ENCODE assay signal across 8 cellular contexts in the genomic region with DNA sequence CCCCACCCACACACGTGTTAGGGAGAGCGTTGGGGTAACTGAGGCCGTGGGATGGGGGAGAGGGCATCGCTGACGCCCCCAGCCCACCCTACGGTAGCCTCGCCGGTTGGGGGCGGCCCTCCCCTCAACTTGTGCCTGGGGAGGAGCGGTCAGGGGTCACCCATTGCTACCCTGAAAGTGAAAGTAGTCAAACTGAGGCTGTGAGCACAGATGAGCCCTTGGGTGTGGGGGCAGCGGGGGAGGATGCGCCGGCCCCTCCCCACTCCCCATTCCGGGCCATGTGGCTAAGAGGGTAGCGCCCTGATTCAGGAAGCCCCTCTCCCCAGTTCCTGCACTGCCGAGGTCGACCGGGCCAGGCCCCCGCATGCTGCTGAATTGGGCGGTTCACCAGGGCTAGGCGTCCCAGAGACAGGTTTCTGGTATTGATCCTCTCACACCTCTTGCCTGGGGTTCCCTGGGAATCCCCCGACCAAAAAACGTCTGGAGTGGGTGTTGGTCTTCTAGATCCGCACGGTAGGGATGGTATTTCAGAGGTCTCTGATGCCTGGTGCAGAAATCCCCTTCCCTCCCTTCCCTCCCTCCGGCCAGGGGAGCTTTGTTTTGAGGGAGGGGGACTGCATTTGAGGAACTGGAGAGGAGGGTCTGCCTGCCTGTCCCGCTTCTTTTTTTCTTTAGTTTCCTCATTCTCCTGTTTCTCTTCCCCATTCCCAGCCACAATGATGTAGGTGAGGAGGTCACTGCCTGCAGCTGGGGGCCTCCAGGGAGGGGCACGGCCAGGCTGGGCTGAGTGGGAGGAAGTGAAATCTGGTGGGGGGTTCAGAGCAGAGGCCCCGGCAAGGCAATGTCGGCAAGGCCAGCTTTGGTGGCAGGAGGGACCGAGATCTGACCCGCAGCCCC. TPM values are rescaled to one million over a fixed set of nuclear protein-coding genes. Genes with fewer than 3 reads are reported as not detected.
A peak's percentile ranks its signal among the peaks of the same experiment; 100 is the strongest.
DNase-seq lines count a peak whose midpoint lies in the region; ATAC-seq and TF ChIP-seq lines count a peak whose summit lies in the region.

No MANE protein-coding gene starts in this region.

- peak overlapping the region; percentile 84 for H3K4me3 Mint-ChIP-seq in stimulated activated memory B cell treated with anti-CD40 and anti-IgM and Interleukin-4, amounts not matched to agents 10 μg/mL and 1 μg/mL and 100 μg/mL, for 72 hours

- H3K4me1 ChIP-seq in right lobe of liver = peaks cover 0 to 60% (median 12%) of the 10 kb centered on the region in 4 donors

- H3K27ac Mint-ChIP-seq in stimulated activated memory B cell treated with anti-CD40 and anti-IgM and Interleukin-4, amounts not matched to agents 10 μg/mL and 1 μg/mL and 100 μg/mL, for 72 hours = peak overlapping the region; percentile 94

- peaks cover 2% of the 10 kb centered on the region for H3K36me3 ChIP-seq in brain microvascular endothelial cell (replicated peaks)
- H3K36me3 ChIP-seq in right lobe of liver = no peaks in the 10 kb centered on the region

- H3K27ac ChIP-seq in brain microvascular endothelial cell = peak overlapping the region; percentile 64
- peak overlapping the region; percentile 83 to 95 (median 85) for H3K27ac ChIP-seq in right lobe of liver

- H3K9me3 Mint-ChIP-seq in stimulated activated memory B cell treated with anti-CD40 and anti-IgM and Interleukin-4, amounts not matched to agents 10 μg/mL and 1 μg/mL and 100 μg/mL, for 72 hours = no peaks in the 10 kb centered on the region

- no peaks in the 10 kb centered on the region for H3K9me3 ChIP-seq in right lobe of liver

- WGBS in right lobe of liver (ENCODE audit: insufficient coverage, low coverage, low lambda C conversion rate, missing lambda C conversion rate) = 0% methylated on average over 22 of the region's 32 CpGs

- peak; percentile 65 for DNase-seq in GM13976 (ENCODE audit: low spot score)
- peak; percentile 33 for DNase-seq in SKM-1 (lab: John Stamatoyannopoulos, UW; ENCODE audit: unreplicated experiment)
- no peak for DNase-seq in brain microvascular endothelial cell
- peak in 2 of 3 donors; percentile 57 to 76 for DNase-seq in right lobe of liver
- DNase-seq in NCI-H1436 (lab: John Stamatoyannopoulos, UW) = no peak
- no peak for DNase-seq in NCI-H187 (lab: John Stamatoyannopoulos, UW)
- DNase-seq in activated CD4-positive, CD25-positive, alpha-beta regulatory T cell (lab: John Stamatoyannopoulos, UW) = no peak

- H3K4me3 ChIP-seq in brain microvascular endothelial cell (ENCODE audit: low read depth, low read length) = peak overlapping the region; percentile 91
- H3K4me3 ChIP-seq in right lobe of liver = peak overlapping the region; percentile 71 to 89 (median 80)

- TF ChIP-seq POLR2A in right lobe of liver (IDR thresholded peaks at IDR 0.05) = no peak

- in situ Hi-C loops in GM13976 (cut with MboI; ENCODE audit: low sequenced_read_pairs, unreplicated experiment) (no loop called here), brain microvascular endothelial cell (cut with HindIII; ENCODE audit: low pct_ligation_motif_present, low sequenced_read_pairs) (no loop called here)

- H3K27me3 ChIP-seq in brain microvascular endothelial cell (replicated peaks) (no peaks in the 10 kb centered on the region), right lobe of liver (no peaks in the 10 kb centered on the region)

- TF ChIP-seq CTCF in GM13976 (IDR thresholded peaks at IDR 0.05; ENCODE audit: borderline replicate concordance, control extremely low read depth, extremely low read depth, insufficient read depth, missing control alignments) (no peak), brain microvascular endothelial cell (IDR thresholded peaks at IDR 0.05; ENCODE audit: low read depth, low read length, missing control alignments) (no peak), right lobe of liver (IDR thresholded peaks at IDR 0.05) (no peak)

- no peaks in the 10 kb centered on the region for H3K27me3 Mint-ChIP-seq in stimulated activated memory B cell treated with anti-CD40 and anti-IgM and Interleukin-4, amounts not matched to agents 10 μg/mL and 1 μg/mL and 100 μg/mL, for 72 hours

- no peaks in the 10 kb centered on the region for H3K36me3 Mint-ChIP-seq in stimulated activated memory B cell treated with anti-CD40 and anti-IgM and Interleukin-4, amounts not matched to agents 10 μg/mL and 1 μg/mL and 100 μg/mL, for 72 hours

- intact Hi-C loops in right lobe of liver (cut with DNase I) = no loop called here

- peak in 1 of 4 donors; percentile 2 for ATAC-seq in right lobe of liver
- ATAC-seq in stimulated activated memory B cell treated with anti-CD40 and anti-IgM and Interleukin-4, amounts not matched to agents 10 μg/mL and 1 μg/mL and 100 μg/mL, for 72 hours = peak; percentile 7

- peaks cover 77% of the 10 kb centered on the region for H3K4me1 Mint-ChIP-seq in stimulated activated memory B cell treated with anti-CD40 and anti-IgM and Interleukin-4, amounts not matched to agents 10 μg/mL and 1 μg/mL and 100 μg/mL, for 72 hours

RNA-seq across cellular contexts. Expression of a gene that starts 1.0 kb away (rescaled TPM):
- total RNA-seq in right lobe of liver = 10 to 100 TPM in 5 of 6 experiments, 1 to 10 TPM in 1; 6.7 to 43.5 (median 17.0) TPM

RNA-seq across cellular contexts. Expression of a gene that starts 37.8 kb away (rescaled TPM):
- 10 to 100 TPM in 1 of 6 experiments, 1 to 10 TPM in 5; 4.2 to 14.8 (median 7.0) TPM for total RNA-seq in right lobe of liver

Comparison
In these comparisons a context has a peak if more than half of its experiments do, and no peak if none do; other contexts are left out.
1. DNase-seq: peak in GM13976 (single experiment), SKM-1 (single experiment) and right lobe of liver (2 of 3); none in brain microvascular endothelial cell (single experiment), NCI-H1436 (single experiment), NCI-H187 (0 of 2) and activated CD4-positive, CD25-positive, alpha-beta regulatory T cell (0 of 4).